19 cellular contexts compared by ENCODE assay signal in the genomic region with DNA sequence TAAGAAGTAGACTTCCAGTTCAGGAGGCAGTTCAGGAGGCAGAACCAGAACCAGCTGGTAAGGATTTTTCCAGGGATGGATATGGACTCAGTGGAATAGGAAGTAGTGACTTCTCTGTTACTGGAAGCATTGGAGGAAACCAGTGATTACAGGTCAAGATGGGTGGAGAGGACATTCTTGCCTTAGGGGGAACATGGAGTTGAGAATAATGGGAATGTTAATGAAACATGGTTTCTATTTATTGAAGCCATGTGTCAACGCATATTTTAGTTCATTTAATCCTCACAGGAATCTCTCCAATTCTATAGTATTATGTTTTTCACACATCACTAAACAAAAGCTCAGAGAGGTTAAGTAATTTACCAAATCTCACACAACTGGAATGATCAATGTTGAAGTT.
"Had no signal": no experiment of that assay in that cellular context is flagged by ENCODE, and none has a peak within 500 bp of the region (broad histone marks: within the 10 kb centered on the region; RNA-seq: fewer than 3 reads in every experiment).

No MANE protein-coding gene starts in this region.

- H3K36me3 ChIP-seq: esophagus squamous epithelium, lower lobe of right lung, neutrophil, pancreas, right lobe of liver, thyroid gland had no signal

- H3K4me1 ChIP-seq: pancreas, right lobe of liver, thyroid gland had no signal

- ATAC-seq: left ventricle myocardium superior; lower lobe of right lung; natural killer cell treated with Interleukin-12 subunit alpha and Interleukin-12 subunit beta and Interleukin-15 and Interleukin-18, amount 100 ng/mL, for 72 hours; pancreas; right lobe of liver; stimulated activated naive CD8-positive, alpha-beta T cell treated with anti-CD3 and anti-CD28 coated beads, Interleukin-15, amount 100 ng/mL, for 72 hours had no signal

- H3K27me3 ChIP-seq: esophagus squamous epithelium, neutrophil, pancreas, right lobe of liver, thyroid gland had no signal

- H3K27ac ChIP-seq: lower lobe of right lung, neutrophil, pancreas, right lobe of liver, thyroid gland had no signal

- DNase-seq: effector memory CD4-positive, alpha-beta T cell; esophagus squamous epithelium; left ventricle myocardium superior; lower lobe of right lung; naive B cell; pancreas; retina; right lobe of liver; small intestine; stimulated activated CD4-positive, alpha-beta T cell treated with anti-CD3 and anti-CD28 coated beads, Interleukin-12 subunit alpha, Interleukin-12 subunit beta, amount 100 ng/mL, for 4 hours; stimulated activated CD4-positive, alpha-beta T cell treated with anti-CD3 and anti-CD28 coated beads, Interleukin-1b, Interleukin-23, amount 100 ng/mL, for 48 hours; stimulated activated CD4-positive, alpha-beta T cell treated with anti-CD3 and anti-CD28 coated beads, Interleukin-4, amount 100 ng/mL, for 1 hour; stimulated activated CD8-positive, alpha-beta memory T cell treated with anti-CD3 and anti-CD28 coated beads, Interleukin-4, amount 100 ng/mL, for 48 hours; stimulated activated naive CD4-positive, alpha-beta T cell; stimulated activated naive CD8-positive, alpha-beta T cell treated with anti-CD3 and anti-CD28 coated beads, Interleukin-15, amount 100 ng/mL, for 72 hours; thyroid gland had no signal

- H3K9me3 ChIP-seq: esophagus squamous epithelium, lower lobe of right lung, mucosa of descending colon, neutrophil, pancreas, right lobe of liver, thyroid gland had no signal

- H3K4me3 ChIP-seq: esophagus squamous epithelium, lower lobe of right lung, mucosa of descending colon, pancreas, right lobe of liver, thyroid gland had no signal
